ENCODE assay signal across 30 cellular contexts in the genomic region with DNA sequence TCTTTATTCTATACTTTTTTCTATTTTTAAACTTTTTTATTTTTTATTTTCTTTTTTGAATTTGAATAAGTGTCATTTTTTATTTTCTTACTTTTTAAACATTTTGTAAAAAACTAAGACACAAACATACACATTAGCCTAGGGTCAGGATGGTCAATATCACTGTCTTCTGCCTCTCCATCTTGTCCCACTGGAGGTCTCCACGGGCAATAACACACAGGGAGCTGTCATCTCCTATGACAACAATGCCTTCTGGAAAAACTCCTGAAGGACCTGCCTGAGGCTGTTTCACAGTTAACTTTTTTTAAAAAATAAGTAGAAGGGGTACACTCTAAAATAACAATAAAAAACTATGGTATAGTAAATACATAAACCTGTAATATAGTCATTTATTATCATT.
"Had no signal": no experiment of that assay in that cellular context is flagged by ENCODE, and none has a peak within 500 bp of the region (broad histone marks: within the 10 kb centered on the region; RNA-seq: fewer than 3 reads in every experiment).

No MANE protein-coding gene starts in this region.

- H3K4me3 ChIP-seq: esophagus squamous epithelium, gastroesophageal sphincter, heart right ventricle had no signal

- ATAC-seq: activated CD4-positive, CD25-positive, alpha-beta regulatory T cell treated with anti-CD3 and anti-CD28 coated beads, Interleukin-2, amount 50 U/mL, for 24 hours; activated CD8-positive, alpha-beta T cell treated with anti-CD3 and anti-CD28 coated beads for 36 hours; activated T-cell treated with anti-CD3 and anti-CD28 coated beads, Interleukin-2, amount 50 U/mL, for 4 hours; activated T-helper 17 cell treated with anti-CD3 and anti-CD28 coated beads, Interleukin-2, amount 50 U/mL, for 72 hours; effector memory CD8-positive, alpha-beta T cell; gastroesophageal sphincter; heart right ventricle had no signal

- H3K27ac ChIP-seq: brain microvascular endothelial cell, epithelial cell of prostate, esophagus squamous epithelium, gastroesophageal sphincter, heart right ventricle, WERI-Rb-1 had no signal

- DNase-seq: activated B cell treated with CpG ODN at 0.5 μM for 24 hours; activated CD4-positive, alpha-beta T cell treated with anti-CD3 and anti-CD28 coated beads for 48 hours; activated CD4-positive, alpha-beta T cell treated with anti-CD3 and anti-CD28 coated beads, Interleukin-2, amount 50 U/mL, for 1 hour; activated CD4-positive, alpha-beta T cell treated with anti-CD3 and anti-CD28 coated beads, Interleukin-2, amount 50 U/mL, for 48 hours; activated CD8-positive, alpha-beta memory T cell treated with anti-CD3 and anti-CD28 coated beads for 24 hours; activated CD8-positive, alpha-beta T cell treated with anti-CD3 and anti-CD28 coated beads for 36 hours; activated effector memory CD4-positive, alpha-beta T cell treated with Interleukin-2 at 50 U/mL for 16 hours; activated gamma-delta T cell treated with Interleukin-2 at 50 U/mL for 16 hours; activated naive CD4-positive, alpha-beta T cell treated with anti-CD3 and anti-CD28 coated beads, Interleukin-2, amount 50 U/mL, for 16 hours; activated naive CD4-positive, alpha-beta T cell treated with Interleukin-2 at 50 U/mL for 16 hours; activated T-cell treated with anti-CD3 and anti-CD28 coated beads, Interleukin-2, amount 50 U/mL, for 4 hours; amniotic stem cell; anterior cingulate cortex; brain microvascular endothelial cell; cortex of kidney; dermis blood vessel endothelial cell; effector CD4-positive, alpha-beta T cell; effector memory CD8-positive, alpha-beta T cell; esophagus squamous epithelium; foreskin melanocyte; heart right ventricle; T-helper 9 cell; WERI-Rb-1 had no signal

- FAIRE-seq: astrocyte, bronchial epithelial cell, endothelial cell of umbilical vein had no signal

- H3K36me3 ChIP-seq: brain microvascular endothelial cell, esophagus squamous epithelium, gastroesophageal sphincter, heart right ventricle, WERI-Rb-1 had no signal

- H3K4me1 ChIP-seq: esophagus squamous epithelium, heart right ventricle had no signal

- H3K9me3 ChIP-seq: gastroesophageal sphincter had no signal
